ENCODE assay signal across 8 cellular contexts in genomic region chr7:66591801-66592596, GRCh38. TPM values are rescaled to one million over a fixed set of nuclear protein-coding genes. Genes with fewer than 3 reads are reported as not detected.
DNase-seq lines count a peak whose midpoint lies in the region; ATAC-seq and TF ChIP-seq lines count a peak whose summit lies in the region.

No MANE protein-coding gene starts in this region.

- peak overlapping the region; percentile 96 to 97 for H3K4me3 ChIP-seq in Panc1 (ENCODE audit: low read depth in 2 of 2, low read length in 2 of 2)
- peak overlapping the region; percentile 74 for H3K4me3 ChIP-seq in fibroblast of mammary gland (ENCODE audit: control insufficient read depth, low read depth, low read length)

- ATAC-seq in GM21737 (IDR thresholded peaks at IDR 0.05; ENCODE audit: unreplicated experiment) (peak; percentile 97), Panc1 (peak; percentile 99)
- ATAC-seq in naive thymus-derived CD8-positive, alpha-beta T cell, result peak; percentile 97 to 99
- peak; percentile 99 for ATAC-seq in stimulated activated naive B cell treated with anti-CD40 and anti-IgM and Interleukin-4, amounts not matched to agents 10 μg/mL and 1 μg/mL and 100 μg/mL, for 72 hours (replicated peaks)

- no peaks in the 10 kb centered on the region for H3K27me3 ChIP-seq in Panc1 (ENCODE audit: control insufficient read depth, insufficient read depth, low read length)

- no peaks in the 10 kb centered on the region for H3K27me3 Mint-ChIP-seq in naive thymus-derived CD8-positive, alpha-beta T cell
- H3K27me3 Mint-ChIP-seq in stimulated activated naive B cell treated with anti-CD40 and anti-IgM and Interleukin-4, amounts not matched to agents 10 μg/mL and 1 μg/mL and 100 μg/mL, for 72 hours, result no peaks in the 10 kb centered on the region

- in situ Hi-C loops in Panc1 (cut with HindIII; ENCODE audit: low pct_unique_long_range_greater_than_20kb, low sequenced_read_pairs), result no loop called here

- H3K4me1 ChIP-seq in Panc1 (ENCODE audit: control insufficient read depth, insufficient read depth, low read length), result peaks cover 21% of the 10 kb centered on the region

- TF ChIP-seq CTCF in Panc1 (IDR thresholded peaks at IDR 0.05) (no peak), fibroblast of mammary gland (conservative IDR thresholded peaks at IDR 0.05; ENCODE audit: control insufficient read depth, insufficient read depth, low read depth, low read length) (no peak)

- BruUV-seq in Panc1 (replicated peaks; lab: Mats Ljungman, UMichigan), result no TSS peak

- peaks cover 0 to 6% (median 0%) of the 10 kb centered on the region in 3 donors for H3K36me3 Mint-ChIP-seq in naive thymus-derived CD8-positive, alpha-beta T cell
- H3K36me3 Mint-ChIP-seq in stimulated activated naive B cell treated with anti-CD40 and anti-IgM and Interleukin-4, amounts not matched to agents 10 μg/mL and 1 μg/mL and 100 μg/mL, for 72 hours, result peaks cover 8 to 13% of the 10 kb centered on the region in 2 donors

- no peaks in the 10 kb centered on the region for H3K9me3 Mint-ChIP-seq in naive thymus-derived CD8-positive, alpha-beta T cell
- H3K9me3 Mint-ChIP-seq in stimulated activated naive B cell treated with anti-CD40 and anti-IgM and Interleukin-4, amounts not matched to agents 10 μg/mL and 1 μg/mL and 100 μg/mL, for 72 hours, result no peaks in the 10 kb centered on the region

- H3K4me1 Mint-ChIP-seq in naive thymus-derived CD8-positive, alpha-beta T cell, result peaks cover 23 to 57% (median 50%) of the 10 kb centered on the region in 4 donors
- H3K4me1 Mint-ChIP-seq in stimulated activated naive B cell treated with anti-CD40 and anti-IgM and Interleukin-4, amounts not matched to agents 10 μg/mL and 1 μg/mL and 100 μg/mL, for 72 hours, result peaks cover 32 to 55% of the 10 kb centered on the region in 2 donors

- intact Hi-C loops in Panc1 (cut with micrococcal nuclease; ENCODE audit: unreplicated experiment), result no loop called here

- H3K27ac ChIP-seq in Panc1 (ENCODE audit: low read length), result peak overlapping the region; percentile 93

- peak overlapping the region; percentile 89 to 99 (median 98) for H3K27ac Mint-ChIP-seq in naive thymus-derived CD8-positive, alpha-beta T cell
- peak overlapping the region; percentile 97 for H3K27ac Mint-ChIP-seq in stimulated activated naive B cell treated with anti-CD40 and anti-IgM and Interleukin-4, amounts not matched to agents 10 μg/mL and 1 μg/mL and 100 μg/mL, for 72 hours

- H3K9me3 ChIP-seq in Panc1 (ENCODE audit: control insufficient read depth, insufficient read depth, low read depth, low read length), result no peaks in the 10 kb centered on the region

- DNase-seq in DMS79 treated with DMSO at 0.1 percent for 48 hours (lab: John Stamatoyannopoulos, UW) (peak; percentile 76), KG1 (lab: John Stamatoyannopoulos, UW) (peak; percentile 64), Panc1 (ENCODE audit: low read depth, low spot score) (peak; percentile 74), fibroblast of mammary gland (ENCODE audit: low read depth) (peak; percentile 88)
- DNase-seq in activated T-helper 1 cell treated with anti-CD3 and anti-CD28 coated beads, Interleukin-2, amount 50 U/mL, for 16 hours (ENCODE audit: low read depth in 1 of 2, low spot score in 1 of 2), result peak; percentile 81
- peak; percentile 71 to 94 (median 86) for DNase-seq in naive thymus-derived CD8-positive, alpha-beta T cell
- peak; percentile 88 for DNase-seq in stimulated activated naive B cell treated with anti-CD40 and anti-IgM and Interleukin-4, amounts not matched to agents 10 μg/mL and 1 μg/mL and 100 μg/mL, for 72 hours

- CTCF ChIA-PET in Panc1 (lab: Charles Lee), result interaction anchor here (0.6 kb wide), 1 partner anchor 230 kb away, joined by 5 read pairs; no protein-coding TSS in a partner anchor

- POLR2A ChIA-PET in Panc1 (lab: Charles Lee), result no interaction called here
- POLR2A ChIA-PET in naive thymus-derived CD8-positive, alpha-beta T cell (lab: Charles Lee), result interaction anchor here (0.6 to 2.3 kb wide), 5 partner anchors 15 to 202 kb away, joined by 3 to 10 read pairs (median 5); no protein-coding TSS in a partner anchor

- H3K4me3 Mint-ChIP-seq in naive thymus-derived CD8-positive, alpha-beta T cell, result peak overlapping the region; percentile 91 to 99 (median 96)
- peak overlapping the region; percentile 96 to 100 for H3K4me3 Mint-ChIP-seq in stimulated activated naive B cell treated with anti-CD40 and anti-IgM and Interleukin-4, amounts not matched to agents 10 μg/mL and 1 μg/mL and 100 μg/mL, for 72 hours

- no peaks in the 10 kb centered on the region; the same call in 1 of the 2 replicates for H3K36me3 ChIP-seq in Panc1 (ENCODE audit: control insufficient read depth, insufficient read depth, low read length)

RNA-seq across cellular contexts. Expression of gene KCTD7, which starts 36.7 kb away (rescaled TPM):
- 28.0 TPM for total RNA-seq in Panc1 (2021; ENCODE audit: unreplicated experiment)
- polyA plus RNA-seq in Panc1 (2012; ENCODE audit: insufficient read length), result 22.4 TPM
- total RNA-seq in naive thymus-derived CD8-positive, alpha-beta T cell, result 10 to 100 TPM; 35.8 to 37.0 TPM
- 10 to 100 TPM; 11.0 to 14.5 (median 11.9) TPM for polyA plus RNA-seq in naive thymus-derived CD8-positive, alpha-beta T cell

Comparison
In these comparisons a context has a peak if more than half of its experiments do, and no peak if none do; other contexts are left out.
1. Peak in every context shown above with its lines: DNase-seq, ATAC-seq, H3K4me3 ChIP-seq and H3K27ac ChIP-seq.